In genomic region chr4:161454860-161455259, GRCh38 we compare ENCODE assay signal across 8 cellular contexts.
"Had no signal": no experiment of that assay in that cellular context is flagged by ENCODE, and none has a peak within 500 bp of the region (broad histone marks: within the 10 kb centered on the region; RNA-seq: fewer than 3 reads in every experiment).

No MANE protein-coding gene starts in this region.

- H3K4me3 Mint-ChIP-seq: IgD-negative memory B cell had no signal

- H3K36me3 ChIP-seq: HAP-1 had no signal

- H2AFZ ChIP-seq: GM23248 had no signal

- H3K36me3 Mint-ChIP-seq: IgD-negative memory B cell had no signal

- H3K4me3 ChIP-seq: GM23248, HAP-1 had no signal

- H3K27ac ChIP-seq: GM23248, HL-60 had no signal

- H3K27me3 Mint-ChIP-seq: IgD-negative memory B cell had no signal

- H3K27ac Mint-ChIP-seq: IgD-negative memory B cell had no signal

- H3K9ac ChIP-seq: GM23248 had no signal

- ATAC-seq: HepG2 had no signal

- H3K4me1 Mint-ChIP-seq: IgD-negative memory B cell had no signal

- H3K9me3 ChIP-seq: HAP-1 had no signal

- DNase-seq: GM23248, GOT3, H7, KBM-7 had no signal
